ENCODE assay signal across 19 cellular contexts in genomic region chr2:182422864-182423263, GRCh38. TPM values are rescaled to one million over a fixed set of nuclear protein-coding genes. Genes with fewer than 3 reads are reported as not detected.
"Had no signal": no experiment of that assay in that cellular context is flagged by ENCODE, and none has a peak within 500 bp of the region (broad histone marks: within the 10 kb centered on the region; RNA-seq: fewer than 3 reads in every experiment).

No MANE protein-coding gene starts in this region.

- H3K36me3 ChIP-seq: cardiac muscle cell, colonic mucosa, neural progenitor cell, upper lobe of left lung had no signal

- DNase-seq: activated CD4-positive, alpha-beta T cell treated with anti-CD3 and anti-CD28 coated beads, Interleukin-2, amount 50 U/mL, for 1 hour; activated naive CD4-positive, alpha-beta T cell treated with anti-CD3 and anti-CD28 coated beads for 36 hours; activated naive CD8-positive, alpha-beta T cell treated with anti-CD3 and anti-CD28 coated beads, Interleukin-2, amount 50 U/mL, for 24 hours; colonic mucosa; foreskin keratinocyte; immature natural killer cell; left colon; naive B cell; stimulated activated CD4-positive, alpha-beta T cell treated with anti-CD3 and anti-CD28 coated beads, Interleukin-2, amount 100 ng/mL, for 48 hours; stimulated activated naive CD4-positive, alpha-beta T cell; substantia nigra; T-helper 1 cell; T1000; upper lobe of left lung had no signal

- H3K4me2 ChIP-seq: neural progenitor cell had no signal

- H3K4me1 ChIP-seq: colonic mucosa, foreskin keratinocyte, neural progenitor cell, upper lobe of left lung had no signal

- H3K27ac ChIP-seq: cardiac muscle cell, foreskin keratinocyte, neural progenitor cell, upper lobe of left lung had no signal

- H3K27me3 ChIP-seq: cardiac muscle cell, colonic mucosa, neural progenitor cell, upper lobe of left lung had no signal

- H2AFZ ChIP-seq: neural progenitor cell had no signal

- ATAC-seq: activated CD4-positive, CD25-positive, alpha-beta regulatory T cell treated with anti-CD3 and anti-CD28 coated beads, Interleukin-2, amount 50 U/mL, for 24 hours; activated naive CD8-positive, alpha-beta T cell treated with anti-CD3 and anti-CD28 coated beads, Interleukin-2, amount 50 U/mL, for 24 hours; foreskin keratinocyte; left colon; SK-N-SH treated with all-trans-retinoic acid at 6 μM for 48 hours had no signal

- H3K9me3 ChIP-seq: colonic mucosa, upper lobe of left lung had no signal

- H3K4me3 ChIP-seq: cardiac muscle cell, colonic mucosa, neural progenitor cell, upper lobe of left lung had no signal

- H3K9ac ChIP-seq: neural progenitor cell had no signal

RNA-seq across cellular contexts. Expression of gene PDE1A, which starts 4.0 kb away (rescaled TPM):
- total RNA-seq: activated CD8-positive, alpha-beta memory T cell treated with anti-CD3 and anti-CD28 coated beads for 36 hours; activated naive CD4-positive, alpha-beta T cell treated with anti-CD3 and anti-CD28 coated beads for 36 hours had no signal
- polyA plus RNA-seq: foreskin keratinocyte had no signal
